Comparison of ENCODE assay signal across 8 cellular contexts in the genomic region with DNA sequence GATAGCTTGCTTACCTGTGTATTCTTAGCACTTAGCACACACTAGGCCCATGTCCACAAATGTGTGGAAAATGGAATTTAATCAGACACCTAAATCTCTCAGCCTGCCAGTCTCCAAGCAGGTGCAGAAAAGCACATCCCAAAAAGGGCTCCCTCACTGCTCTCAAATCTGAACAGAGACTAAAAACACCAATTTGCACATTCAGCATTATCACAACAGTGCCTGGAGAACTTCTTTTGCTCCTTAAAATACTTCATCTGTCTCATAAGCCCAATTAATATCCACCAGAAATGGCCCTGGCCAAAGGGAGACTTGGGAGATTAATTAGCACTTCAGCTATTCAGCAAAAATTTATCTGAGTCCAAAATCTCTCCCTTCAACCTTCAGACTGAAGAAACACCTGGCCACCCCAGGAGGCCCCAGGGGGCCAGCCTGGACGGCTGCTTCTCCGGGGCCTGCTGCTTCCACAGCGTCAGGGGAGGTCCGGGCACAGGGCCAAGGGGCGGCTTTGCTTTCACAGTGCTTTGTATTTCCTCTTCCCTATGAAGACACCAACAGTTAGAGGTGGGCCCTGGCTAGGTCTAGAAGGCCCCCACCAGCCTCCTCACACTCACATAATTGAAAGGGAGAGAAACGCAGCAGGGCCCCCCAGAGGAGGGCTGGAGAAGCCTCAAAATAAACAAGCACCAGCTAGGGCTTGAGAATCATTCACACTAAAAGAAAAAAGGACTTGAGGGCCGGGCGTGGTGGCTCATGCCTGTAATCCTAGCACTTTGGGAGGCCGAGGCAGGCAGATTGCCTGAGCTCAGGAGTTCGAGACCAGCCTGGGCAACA. TPM values are rescaled to one million over a fixed set of nuclear protein-coding genes. Genes with fewer than 3 reads are reported as not detected.
DNase-seq lines count a peak whose midpoint lies in the region; ATAC-seq, FAIRE-seq and TF ChIP-seq lines count a peak whose summit lies in the region.

No MANE protein-coding gene starts in this region.

- H3K4me3 ChIP-seq in bronchial epithelial cell (ENCODE audit: low read depth, low read length) = no peak overlapping the region

- no peak for DNase-seq in D721Med (ENCODE audit: insufficient read length, low spot score)
- DNase-seq in NCI-H2171 treated with DMSO at 0.1 percent for 48 hours (lab: John Stamatoyannopoulos, UW) = peak; percentile 94
- DNase-seq in bronchial epithelial cell (ENCODE audit: low read depth) = peak; percentile 15
- DNase-seq in myocyte (ENCODE audit: low read depth) = peak; percentile 70
- DNase-seq in frontal cortex (ENCODE audit: low spot score in 2 of 2) = no peak
- DNase-seq in nephron progenitor cell = no peak

- no peaks in the 10 kb centered on the region for H3K36me3 ChIP-seq in bronchial epithelial cell (ENCODE audit: control insufficient read depth, insufficient read depth, low read length)

- peaks cover 51% of the 10 kb centered on the region for H3K4me1 Mint-ChIP-seq in nephron progenitor cell

- TF ChIP-seq CTCF in D721Med (IDR thresholded peaks at IDR 0.05; ENCODE audit: insufficient read depth, missing control alignments) (peak; percentile 10), bronchial epithelial cell (IDR thresholded peaks at IDR 0.05; ENCODE audit: insufficient read depth, low read length, severe bottlenecking) (no peak), nephron progenitor cell (IDR thresholded peaks at IDR 0.05) (no peak)

- H3K4me3 Mint-ChIP-seq in nephron progenitor cell = no peak overlapping the region

- peak; percentile 82 for ATAC-seq in HG02678 (IDR thresholded peaks at IDR 0.05; ENCODE audit: unreplicated experiment)
- ATAC-seq in HG03439 (IDR thresholded peaks at IDR 0.05; ENCODE audit: unreplicated experiment) = no peak

- H3K27me3 Mint-ChIP-seq in nephron progenitor cell (ENCODE audit: low read depth, poor library complexity) = no peaks in the 10 kb centered on the region

- H3K9me3 Mint-ChIP-seq in nephron progenitor cell = peaks cover 8% of the 10 kb centered on the region

- no peak overlapping the region for H3K27ac Mint-ChIP-seq in nephron progenitor cell

- peaks cover 5% of the 10 kb centered on the region for H3K36me3 Mint-ChIP-seq in nephron progenitor cell (ENCODE audit: low read depth)

- FAIRE-seq in D721Med (lab: Jason Lieb, UNC) = no peak
- FAIRE-seq in bronchial epithelial cell (lab: Jason Lieb, UNC) = no peak
- FAIRE-seq in frontal cortex (lab: Jason Lieb, UNC) = no peak

- H3K27me3 ChIP-seq in bronchial epithelial cell (ENCODE audit: control insufficient read depth, insufficient read depth, low read length) = no peaks in the 10 kb centered on the region

RNA-seq across cellular contexts. Expression of gene SCD5, which starts 18.0 kb away (rescaled TPM):
- 1.3 and 4.2 TPM in 2 replicates for total RNA-seq in bronchial epithelial cell
- total RNA-seq in myocyte = 33.6 and 45.0 TPM in 2 replicates
- polyA plus RNA-seq in myocyte (2012) = 23.2 TPM
- total RNA-seq in frontal cortex = 254 TPM

Comparison
In these comparisons a context has a peak if more than half of its experiments do, and no peak if none do; other contexts are left out.
1. DNase-seq: peak in NCI-H2171 treated with DMSO at 0.1 percent for 48 hours (single experiment), bronchial epithelial cell (single experiment) and myocyte (single experiment); none in D721Med (single experiment), frontal cortex (0 of 2) and nephron progenitor cell (single experiment).